In genomic region chr15:73760330-73760729, GRCh38 we compare ENCODE assay signal across 3 cellular contexts.
TF ChIP-seq lines count a peak whose summit lies in the region.

No MANE protein-coding gene starts in this region.

TF ChIP-seq in SK-N-SH treated with all-trans-retinoic acid at 6 μM for 48 hours, 23 proteins besides CTCF, POLR2A, EP300 and RAD21:
- TF ChIP-seq ISL1 (CRISPR knock-in tag; IDR thresholded peaks at IDR 0.05) = peak; percentile 17; the same call in 1 of the 2 replicates
- TF ChIP-seq SNAI2 (CRISPR knock-in tag; IDR thresholded peaks at IDR 0.05) = no peak

TF ChIP-seq in SK-N-SH, 30 proteins besides CTCF, POLR2A, EP300 and RAD21:
- TF ChIP-seq MEF2A (IDR thresholded peaks at IDR 0.05; ENCODE audit: borderline replicate concordance, low read depth) = no peak
- no peak for TF ChIP-seq USF2 (IDR thresholded peaks at IDR 0.05; ENCODE audit: borderline replicate concordance, low read depth, low read length)
- TF ChIP-seq YY1 (IDR thresholded peaks at IDR 0.05; ENCODE audit: low read depth) = no peak
- no peak for TF ChIP-seq FOXJ3 (CRISPR knock-in tag; IDR thresholded peaks at IDR 0.05)
TF ChIP-seq in SK-N-SH: peak in this region for 0.

TF ChIP-seq in K562, 482 proteins besides CTCF, POLR2A, EP300 and RAD21:
- TF ChIP-seq NFATC3 (IDR thresholded peaks at IDR 0.05) (no peak), ARID4B (CRISPR knock-in tag; IDR thresholded peaks at IDR 0.05) (no peak), ZNF740 (CRISPR knock-in tag; IDR thresholded peaks at IDR 0.05) (no peak), ZNF740 (tag; IDR thresholded peaks at IDR 0.05) (no peak), ZNF696 (CRISPR knock-in tag; conservative IDR thresholded peaks at IDR 0.05) (no peak), POLR2H (tag; IDR thresholded peaks at IDR 0.05; ENCODE audit: low read depth) (no peak), ZBTB8A (IDR thresholded peaks at IDR 0.05; ENCODE audit: partially characterized antibody) (no peak), RBM25 (IDR thresholded peaks at IDR 0.05; ENCODE audit: low read depth, low read length, severe bottlenecking) (peak; percentile 65), ZFP36 (IDR thresholded peaks at IDR 0.05; ENCODE audit: low read depth, low read length, partially characterized antibody) (peak; percentile 72), ATF3 (IDR thresholded peaks at IDR 0.05) (no peak), ATF3 (CRISPR knock-in tag; conservative IDR thresholded peaks at IDR 0.05) (no peak)
